ENCODE assay signal across 9 cellular contexts in genomic region chr19:5913739-5914357, GRCh38. TPM values are rescaled to one million over a fixed set of nuclear protein-coding genes. Genes with fewer than 3 reads are reported as not detected.
DNase-seq lines count a peak whose midpoint lies in the region; ATAC-seq and TF ChIP-seq lines count a peak whose summit lies in the region.
"Had no signal": no experiment of that assay in that cellular context is flagged by ENCODE, and none has a peak within 500 bp of the region (broad histone marks: within the 10 kb centered on the region; RNA-seq: fewer than 3 reads in every experiment).

Gene CAPS, plus strand, starts transcription at chr19:5914254. Its CDS starts 153 bp downstream, at chr19:5914407.

- peaks cover 9% of the 10 kb centered on the region for H3K36me3 ChIP-seq in H7 (replicated peaks; ENCODE audit: control insufficient read depth, insufficient read depth, low read length)

- peak within 1 kb of the TSS; percentile 78; the same call in 1 of the 2 replicates for H3K27ac Mint-ChIP-seq in WTC11
- H3K27ac Mint-ChIP-seq: activated T-helper 2 cell treated with anti-CD3 and anti-CD28 coated beads, Interferon-gamma antibody, Interleukin-2, Interleukin-4, amounts not matched to agents 10 μg/mL and 5 μg/mL and 100 μg/mL, durations not matched to agents 14 hours and 24 hours and 36 hours had no signal

- DNase-seq in GM03348 (ENCODE audit: low spot score) (peak; percentile 67), WTC11 (ENCODE audit: low spot score) (no peak), left cardiac atrium (peak; percentile 63), sciatic nerve (ENCODE audit: low spot score) (no peak), H7 (no peak), putamen (ENCODE audit: low spot score) (no peak), NCI-H510A treated with DMSO at 0.1 percent for 48 hours (lab: John Stamatoyannopoulos, UW) (no peak), GM20000 (ENCODE audit: low spot score) (no peak)

- H3K4me3 Mint-ChIP-seq in WTC11: no peak within 1 kb of the TSS

- no peaks in the 10 kb centered on the region for H3K27me3 Mint-ChIP-seq in WTC11 (ENCODE audit: low read depth)

- H3K4me3 ChIP-seq in H7 (ENCODE audit: insufficient read depth, low read depth, low read length): no peak within 1 kb of the TSS

- H3K4me1 Mint-ChIP-seq in WTC11: no peaks in the 10 kb centered on the region

- H3K36me3 Mint-ChIP-seq in WTC11: peaks cover 10% of the 10 kb centered on the region

- H3K9me3 Mint-ChIP-seq in WTC11: no peaks in the 10 kb centered on the region
- H3K9me3 Mint-ChIP-seq: activated T-helper 2 cell treated with anti-CD3 and anti-CD28 coated beads, Interferon-gamma antibody, Interleukin-2, Interleukin-4, amounts not matched to agents 10 μg/mL and 5 μg/mL and 100 μg/mL, durations not matched to agents 14 hours and 24 hours and 36 hours had no signal

- CTCF ChIA-PET in WTC11 (lab: Charles Lee): interaction anchor here (2.3 kb wide), 1 partner anchor 110 kb away, joined by 8 read pairs; no protein-coding TSS in a partner anchor

- no peak for ATAC-seq in WTC11
- ATAC-seq in left cardiac atrium: peak; percentile 63 to 81
- peak; percentile 53 for ATAC-seq in sciatic nerve

- TF ChIP-seq CTCF in WTC11 (IDR thresholded peaks at IDR 0.05): no peak
- no peak for TF ChIP-seq CTCF in GM20000 (IDR thresholded peaks at IDR 0.05; ENCODE audit: extremely low read depth, missing control alignments)

- intact Hi-C loops in left cardiac atrium (cut with DNase I) (loop anchor here in 1 of 2 donors (5.0 kb wide), 1 partner anchor 38 kb away; no protein-coding TSS in a partner anchor), sciatic nerve (cut with DNase I) (no loop called here)

- POLR2A ChIA-PET in WTC11 (lab: Charles Lee): no interaction called here

- H3K27me3 ChIP-seq in H7 (ENCODE audit: control insufficient read depth, insufficient read depth, low read length): no peaks in the 10 kb centered on the region

TF ChIP-seq in WTC11, 78 proteins besides CTCF, POLR2A, EP300 and RAD21:
- TF ChIP-seq SMAD3 (CRISPR knock-in tag; IDR thresholded peaks at IDR 0.05; ENCODE audit: borderline replicate concordance) (no peak), FOXK1 (CRISPR knock-in tag; IDR thresholded peaks at IDR 0.05) (no peak), ZNF232 (CRISPR knock-in tag; IDR thresholded peaks at IDR 0.05) (no peak), SMAD4 (CRISPR knock-in tag; IDR thresholded peaks at IDR 0.05) (no peak), PRRX2 (CRISPR knock-in tag; IDR thresholded peaks at IDR 0.05) (no peak)
- TF ChIP-seq, protein P1, sequence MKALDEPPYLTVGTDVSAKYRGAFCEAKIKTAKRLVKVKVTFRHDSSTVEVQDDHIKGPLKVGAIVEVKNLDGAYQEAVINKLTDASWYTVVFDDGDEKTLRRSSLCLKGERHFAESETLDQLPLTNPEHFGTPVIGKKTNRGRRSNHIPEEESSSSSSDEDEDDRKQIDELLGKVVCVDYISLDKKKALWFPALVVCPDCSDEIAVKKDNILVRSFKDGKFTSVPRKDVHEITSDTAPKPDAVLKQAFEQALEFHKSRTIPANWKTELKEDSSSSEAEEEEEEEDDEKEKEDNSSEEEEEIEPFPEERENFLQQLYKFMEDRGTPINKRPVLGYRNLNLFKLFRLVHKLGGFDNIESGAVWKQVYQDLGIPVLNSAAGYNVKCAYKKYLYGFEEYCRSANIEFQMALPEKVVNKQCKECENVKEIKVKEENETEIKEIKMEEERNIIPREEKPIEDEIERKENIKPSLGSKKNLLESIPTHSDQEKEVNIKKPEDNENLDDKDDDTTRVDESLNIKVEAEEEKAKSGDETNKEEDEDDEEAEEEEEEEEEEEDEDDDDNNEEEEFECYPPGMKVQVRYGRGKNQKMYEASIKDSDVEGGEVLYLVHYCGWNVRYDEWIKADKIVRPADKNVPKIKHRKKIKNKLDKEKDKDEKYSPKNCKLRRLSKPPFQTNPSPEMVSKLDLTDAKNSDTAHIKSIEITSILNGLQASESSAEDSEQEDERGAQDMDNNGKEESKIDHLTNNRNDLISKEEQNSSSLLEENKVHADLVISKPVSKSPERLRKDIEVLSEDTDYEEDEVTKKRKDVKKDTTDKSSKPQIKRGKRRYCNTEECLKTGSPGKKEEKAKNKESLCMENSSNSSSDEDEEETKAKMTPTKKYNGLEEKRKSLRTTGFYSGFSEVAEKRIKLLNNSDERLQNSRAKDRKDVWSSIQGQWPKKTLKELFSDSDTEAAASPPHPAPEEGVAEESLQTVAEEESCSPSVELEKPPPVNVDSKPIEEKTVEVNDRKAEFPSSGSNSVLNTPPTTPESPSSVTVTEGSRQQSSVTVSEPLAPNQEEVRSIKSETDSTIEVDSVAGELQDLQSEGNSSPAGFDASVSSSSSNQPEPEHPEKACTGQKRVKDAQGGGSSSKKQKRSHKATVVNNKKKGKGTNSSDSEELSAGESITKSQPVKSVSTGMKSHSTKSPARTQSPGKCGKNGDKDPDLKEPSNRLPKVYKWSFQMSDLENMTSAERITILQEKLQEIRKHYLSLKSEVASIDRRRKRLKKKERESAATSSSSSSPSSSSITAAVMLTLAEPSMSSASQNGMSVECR (CRISPR knock-in tag; IDR thresholded peaks at IDR 0.05; ENCODE audit: borderline replicate concordance): no peak
- TF ChIP-seq, protein P2, sequence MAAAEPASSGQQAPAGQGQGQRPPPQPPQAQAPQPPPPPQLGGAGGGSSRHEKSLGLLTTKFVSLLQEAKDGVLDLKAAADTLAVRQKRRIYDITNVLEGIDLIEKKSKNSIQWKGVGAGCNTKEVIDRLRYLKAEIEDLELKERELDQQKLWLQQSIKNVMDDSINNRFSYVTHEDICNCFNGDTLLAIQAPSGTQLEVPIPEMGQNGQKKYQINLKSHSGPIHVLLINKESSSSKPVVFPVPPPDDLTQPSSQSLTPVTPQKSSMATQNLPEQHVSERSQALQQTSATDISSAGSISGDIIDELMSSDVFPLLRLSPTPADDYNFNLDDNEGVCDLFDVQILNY (CRISPR knock-in tag; IDR thresholded peaks at IDR 0.05): no peak
- TF ChIP-seq, protein P3, sequence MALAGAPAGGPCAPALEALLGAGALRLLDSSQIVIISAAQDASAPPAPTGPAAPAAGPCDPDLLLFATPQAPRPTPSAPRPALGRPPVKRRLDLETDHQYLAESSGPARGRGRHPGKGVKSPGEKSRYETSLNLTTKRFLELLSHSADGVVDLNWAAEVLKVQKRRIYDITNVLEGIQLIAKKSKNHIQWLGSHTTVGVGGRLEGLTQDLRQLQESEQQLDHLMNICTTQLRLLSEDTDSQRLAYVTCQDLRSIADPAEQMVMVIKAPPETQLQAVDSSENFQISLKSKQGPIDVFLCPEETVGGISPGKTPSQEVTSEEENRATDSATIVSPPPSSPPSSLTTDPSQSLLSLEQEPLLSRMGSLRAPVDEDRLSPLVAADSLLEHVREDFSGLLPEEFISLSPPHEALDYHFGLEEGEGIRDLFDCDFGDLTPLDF (CRISPR knock-in tag; IDR thresholded peaks at IDR 0.05): no peak
- TF ChIP-seq, protein P4, sequence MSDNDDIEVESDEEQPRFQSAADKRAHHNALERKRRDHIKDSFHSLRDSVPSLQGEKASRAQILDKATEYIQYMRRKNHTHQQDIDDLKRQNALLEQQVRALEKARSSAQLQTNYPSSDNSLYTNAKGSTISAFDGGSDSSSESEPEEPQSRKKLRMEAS (CRISPR knock-in tag; IDR thresholded peaks at IDR 0.05): no peak
- TF ChIP-seq, protein P5, sequence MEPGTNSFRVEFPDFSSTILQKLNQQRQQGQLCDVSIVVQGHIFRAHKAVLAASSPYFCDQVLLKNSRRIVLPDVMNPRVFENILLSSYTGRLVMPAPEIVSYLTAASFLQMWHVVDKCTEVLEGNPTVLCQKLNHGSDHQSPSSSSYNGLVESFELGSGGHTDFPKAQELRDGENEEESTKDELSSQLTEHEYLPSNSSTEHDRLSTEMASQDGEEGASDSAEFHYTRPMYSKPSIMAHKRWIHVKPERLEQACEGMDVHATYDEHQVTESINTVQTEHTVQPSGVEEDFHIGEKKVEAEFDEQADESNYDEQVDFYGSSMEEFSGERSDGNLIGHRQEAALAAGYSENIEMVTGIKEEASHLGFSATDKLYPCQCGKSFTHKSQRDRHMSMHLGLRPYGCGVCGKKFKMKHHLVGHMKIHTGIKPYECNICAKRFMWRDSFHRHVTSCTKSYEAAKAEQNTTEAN (CRISPR knock-in tag; IDR thresholded peaks at IDR 0.05): no peak
TF ChIP-seq in WTC11: peak in this region for 0.

RNA-seq across cellular contexts. Expression of gene CAPS, which starts in this region (rescaled TPM):
- total RNA-seq in WTC11 (2021): 4.6 to 5.8 TPM (median 5.3 TPM) in 3 replicates
- 1 to 10 TPM; 6.6 to 6.9 TPM for total RNA-seq in left cardiac atrium
- total RNA-seq in sciatic nerve: 80.2 TPM
- 2.2 and 2.7 TPM in 2 replicates for total RNA-seq in H7 (2014; rRNA removed; shearing (Covaris generic))

Comparison
In these comparisons a context has a peak if more than half of its experiments do, and no peak if none do; other contexts are left out.
1. RNA of gene CAPS (total RNA-seq): 80.2 TPM in sciatic nerve (single experiment); 6.6 to 6.9 TPM in left cardiac atrium, 4.6 to 5.8 TPM in WTC11 and 2.2 to 2.7 TPM in H7; every median in the first group is over 10 times any median in the second.
2. DNase-seq: peak in GM03348 (single experiment) and left cardiac atrium (single experiment); none in WTC11 (single experiment), sciatic nerve (single experiment), H7 (single experiment), putamen (single experiment), NCI-H510A treated with DMSO at 0.1 percent for 48 hours (single experiment) and GM20000 (single experiment).